Comparison of ENCODE assay signal across 8 cellular contexts in genomic region chr17:16915752-16916556, GRCh38. TPM values are rescaled to one million over a fixed set of nuclear protein-coding genes. Genes with fewer than 3 reads are reported as not detected.
DNase-seq lines count a peak whose midpoint lies in the region; ATAC-seq and TF ChIP-seq lines count a peak whose summit lies in the region.

No MANE protein-coding gene starts in this region.

- H3K27ac ChIP-seq in 22Rv1 (no peak overlapping the region), WERI-Rb-1 (no peak overlapping the region), foreskin keratinocyte (no peak overlapping the region)

- ATAC-seq in foreskin keratinocyte, result peak; percentile 78
- no peak for ATAC-seq in GM21529 (IDR thresholded peaks at IDR 0.05; ENCODE audit: unreplicated experiment)

- in situ Hi-C loops in G401 (cut with HindIII; ENCODE audit: low sequenced_read_pairs), result no loop called here

- H3K27me3 ChIP-seq in WERI-Rb-1 (ENCODE audit: insufficient read depth, low read depth, severe bottlenecking), result no peaks in the 10 kb centered on the region
- H3K27me3 ChIP-seq in foreskin keratinocyte, result peaks cover 16% of the 10 kb centered on the region

- H3K4me3 ChIP-seq in WERI-Rb-1 (ENCODE audit: low read depth, low read length), result no peak overlapping the region

- H3K36me3 ChIP-seq in WERI-Rb-1, result no peaks in the 10 kb centered on the region

- no peaks in the 10 kb centered on the region for H3K9me3 ChIP-seq in WERI-Rb-1 (ENCODE audit: severe bottlenecking)

- peak; percentile 77 for TF ChIP-seq CTCF in 22Rv1 (IDR thresholded peaks at IDR 0.05)
- TF ChIP-seq CTCF in LNCAP (IDR thresholded peaks at IDR 0.05), result peak; percentile 34; the same call in 1 of the 2 replicates
- TF ChIP-seq CTCF in WERI-Rb-1 (IDR thresholded peaks at IDR 0.05; ENCODE audit: low read depth, low read length), result peak; percentile 81
- TF ChIP-seq CTCF in foreskin keratinocyte (conservative IDR thresholded peaks at IDR 0.05), result peak; percentile 60

- no peaks in the 10 kb centered on the region for H3K4me1 ChIP-seq in foreskin keratinocyte

- intact Hi-C loops in posterior cingulate gyrus (cut with DNase I), result no loop called here

- DNase-seq in G401 (ENCODE audit: low spot score) (peak; percentile 10), WERI-Rb-1 (peak; percentile 66), foreskin keratinocyte (peak; percentile 24 to 55), posterior cingulate gyrus (peak in 6 of 10 donors; percentile 15 to 87 (median 68)), DMS79 (lab: John Stamatoyannopoulos, UW) (no peak)

RNA-seq across cellular contexts. Expression of gene TNFRSF13B, which starts 56.0 kb away (rescaled TPM):
- not detected in 2 replicates for total RNA-seq in G401 (2014; rRNA removed; shearing (Covaris generic))
- total RNA-seq in foreskin keratinocyte, result not detected in 2 replicates
- polyA plus RNA-seq in foreskin keratinocyte, result not detected in 2 replicates
